ENCODE assay signal across 1 cellular context in the genomic region with DNA sequence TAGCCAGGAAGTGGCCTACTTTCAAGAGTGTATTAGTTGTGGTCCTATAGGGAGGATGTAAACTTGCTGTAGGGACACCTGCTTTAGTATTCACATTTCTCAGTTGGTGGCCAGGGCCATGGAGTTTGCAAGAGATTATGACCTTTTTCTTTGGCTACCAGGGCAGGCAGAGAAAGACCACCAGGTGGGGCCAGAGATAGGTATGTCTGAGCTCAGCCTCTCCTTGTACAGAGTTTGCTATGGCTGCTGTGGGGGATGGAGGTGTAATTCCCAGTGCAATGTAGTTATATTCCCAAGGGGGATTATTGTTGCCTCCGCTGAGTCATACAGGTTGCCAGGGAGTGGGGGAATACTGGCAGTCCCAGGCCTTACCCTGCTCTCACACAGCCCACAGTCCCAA.
TF ChIP-seq lines count a peak whose summit lies in the region.

No MANE protein-coding gene starts in this region.

TF ChIP-seq in H1, 55 proteins besides CTCF, POLR2A, EP300 and RAD21:
- TF ChIP-seq TBP (IDR thresholded peaks at IDR 0.05; ENCODE audit: low read depth, low read length) = no peak
- no peak for TF ChIP-seq EZH2 (IDR thresholded peaks at IDR 0.05; ENCODE audit: low read depth, low read length, severe bottlenecking)
- TF ChIP-seq RNF2 (IDR thresholded peaks at IDR 0.05; ENCODE audit: borderline replicate concordance, low read depth, low read length, missing control alignments, poor library complexity, severe bottlenecking) = no peak
- no peak for TF ChIP-seq SIN3A (conservative IDR thresholded peaks at IDR 0.05 in 1 of 2, IDR thresholded peaks at IDR 0.05 in 1 of 2; ENCODE audit: low read depth in 1 of 2, low read length in 2 of 2)
- no peak for TF ChIP-seq ZNF274 (IDR thresholded peaks at IDR 0.05; ENCODE audit: borderline replicate concordance, extremely low read depth, low read length)
- no peak for TF ChIP-seq TEAD4 (IDR thresholded peaks at IDR 0.05; ENCODE audit: low read depth, low read length)
- no peak for TF ChIP-seq EGR1 (IDR thresholded peaks at IDR 0.05; ENCODE audit: borderline replicate concordance, low read depth, low read length)
